Comparison of ENCODE assay signal across 19 cellular contexts in the genomic region with DNA sequence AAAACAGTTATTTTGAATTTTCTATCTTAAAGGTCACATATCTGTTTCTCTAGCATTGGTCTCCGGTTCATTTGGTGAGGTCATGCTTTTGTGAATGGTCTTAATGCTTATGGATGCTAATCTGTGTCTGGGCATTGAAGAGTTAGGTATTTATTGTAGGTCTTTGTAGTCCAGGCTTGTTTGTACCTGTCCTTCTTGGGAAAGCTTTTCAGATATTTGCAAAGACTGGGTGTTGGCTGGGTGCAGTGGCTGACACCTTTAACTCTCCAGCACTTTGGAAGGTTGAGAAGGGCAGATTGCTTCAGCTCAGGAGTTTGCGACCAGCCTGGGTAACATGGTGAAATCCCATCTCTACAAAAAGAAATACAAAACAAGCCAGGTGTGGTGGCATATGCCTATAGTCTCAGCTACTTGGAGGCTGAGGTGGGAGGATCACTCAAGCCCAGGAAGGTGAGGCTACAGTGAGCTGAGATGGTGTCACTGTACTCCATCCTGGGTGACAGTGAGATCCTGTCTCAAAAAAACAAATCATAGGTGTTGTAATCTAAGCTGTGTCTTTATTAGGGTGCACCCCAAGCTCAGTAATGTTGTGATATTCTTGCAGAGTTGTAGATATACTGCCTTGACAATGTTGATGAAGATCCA.
"Had no signal": no experiment of that assay in that cellular context is flagged by ENCODE, and none has a peak within 500 bp of the region (broad histone marks: within the 10 kb centered on the region; RNA-seq: fewer than 3 reads in every experiment).

No MANE protein-coding gene starts in this region.

- H3K4me3 Mint-ChIP-seq: activated CD4-positive, alpha-beta T cell treated with anti-CD3 and anti-CD28 coated beads, Interleukin-2, amount 10 ng/mL, durations not matched to agents 7 days and 5 days; T-helper 2 cell treated with Interferon-gamma antibody and Interleukin-4, amounts not matched to agents 5 μg/mL and 100 μg/mL, for 36 hours had no signal

- H3K27me3 ChIP-seq: gastrocnemius medialis, SJCRH30, thyroid gland had no signal

- H3K27ac ChIP-seq: gastrocnemius medialis, left ventricle myocardium inferior, SJCRH30, thyroid gland, VCaP had no signal

- ATAC-seq: activated CD4-positive, CD25-positive, alpha-beta regulatory T cell treated with anti-CD3 and anti-CD28 coated beads, Interleukin-2, amount 50 U/mL, for 24 hours; gastrocnemius medialis; sciatic nerve; T-cell had no signal

- H3K4me3 ChIP-seq: gastrocnemius medialis, left ventricle myocardium inferior, SJCRH30, thyroid gland had no signal

- H3K27ac Mint-ChIP-seq: T-helper 2 cell treated with Interferon-gamma antibody and Interleukin-4, amounts not matched to agents 5 μg/mL and 100 μg/mL, for 36 hours had no signal

- H3K27me3 Mint-ChIP-seq: activated CD4-positive, alpha-beta T cell treated with anti-CD3 and anti-CD28 coated beads, Interleukin-2, amount 10 ng/mL, durations not matched to agents 7 days and 5 days; T-cell had no signal

- H3K36me3 ChIP-seq: gastrocnemius medialis, SJCRH30, thyroid gland had no signal

- DNase-seq: activated CD4-positive, alpha-beta T cell treated with anti-CD3 and anti-CD28 coated beads, Interleukin-2, amount 10 ng/mL, durations not matched to agents 7 days and 5 days; activated CD8-positive, alpha-beta memory T cell treated with anti-CD3 and anti-CD28 coated beads, Interleukin-2, amount 50 U/mL, for 4 hours; activated effector memory CD4-positive, alpha-beta T cell treated with anti-CD3 and anti-CD28 coated beads, Interleukin-2, amount 50 U/mL, for 16 hours; cerebellar nuclear complex; erythroblast; gastrocnemius medialis; hippocampal formation; left ventricle myocardium inferior; occipital lobe; SJCRH30; small intestine; stimulated activated CD4-positive, alpha-beta T cell treated with anti-CD3 and anti-CD28 coated beads, Interleukin-2, amount 100 ng/mL, for 24 hours; stimulated activated naive CD4-positive, alpha-beta T cell; T-cell; thyroid gland had no signal

- H3K4me1 ChIP-seq: gastrocnemius medialis, left ventricle myocardium inferior, thyroid gland had no signal

- FAIRE-seq: small intestine had no signal
